In genomic region chr20:51462566-51463276, GRCh38 we compare ENCODE assay signal across 10 cellular contexts.
DNase-seq lines count a peak whose midpoint lies in the region; ATAC-seq lines count a peak whose summit lies in the region.
"Had no signal": no experiment of that assay in that cellular context is flagged by ENCODE, and none has a peak within 500 bp of the region (broad histone marks: within the 10 kb centered on the region; RNA-seq: fewer than 3 reads in every experiment).

No MANE protein-coding gene starts in this region.

- DNase-seq in activated effector memory CD4-positive, alpha-beta T cell treated with anti-CD3 and anti-CD28 coated beads, Interleukin-2, amount 50 U/mL, for 16 hours: peak; percentile 39
- DNase-seq in activated effector memory CD4-positive, alpha-beta T cell treated with Interleukin-2 at 50 U/mL for 16 hours: no peak
- DNase-seq in fibroblast of peridontal ligament (ENCODE audit: extremely low read depth) (peak; percentile 81), SW 1271 (lab: John Stamatoyannopoulos, UW) (no peak), OCI-M2 (lab: John Stamatoyannopoulos, UW; ENCODE audit: unreplicated experiment) (no peak)
- DNase-seq in natural killer cell treated with Interleukin-12 subunit alpha and Interleukin-12 subunit beta and Interleukin-15 and Interleukin-18, amount 100 ng/mL, for 72 hours (ENCODE audit: low spot score): no peak
- DNase-seq in stimulated activated CD4-positive, alpha-beta T cell treated with anti-CD3 and anti-CD28 coated beads, Interleukin-4, amount 100 ng/mL, for 24 hours: no peak
- DNase-seq: glutamatergic neuron, NCI-H1048 had no signal

- H3K27ac Mint-ChIP-seq in natural killer cell treated with Interleukin-12 subunit alpha and Interleukin-12 subunit beta and Interleukin-15 and Interleukin-18, amount 100 ng/mL, for 72 hours: peak overlapping the region; percentile 80 to 92

- no peak for ATAC-seq in natural killer cell treated with Interleukin-12 subunit alpha and Interleukin-12 subunit beta and Interleukin-15 and Interleukin-18, amount 100 ng/mL, for 72 hours
- no peak for ATAC-seq in GM21723 (IDR thresholded peaks at IDR 0.05; ENCODE audit: unreplicated experiment)

- H3K9me3 Mint-ChIP-seq in natural killer cell treated with Interleukin-12 subunit alpha and Interleukin-12 subunit beta and Interleukin-15 and Interleukin-18, amount 100 ng/mL, for 72 hours: no peaks in the 10 kb centered on the region

- no peak overlapping the region for H3K4me3 Mint-ChIP-seq in natural killer cell treated with Interleukin-12 subunit alpha and Interleukin-12 subunit beta and Interleukin-15 and Interleukin-18, amount 100 ng/mL, for 72 hours

- peaks cover 19% of the 10 kb centered on the region for H3K36me3 Mint-ChIP-seq in natural killer cell treated with Interleukin-12 subunit alpha and Interleukin-12 subunit beta and Interleukin-15 and Interleukin-18, amount 100 ng/mL, for 72 hours

- H3K4me1 Mint-ChIP-seq in natural killer cell treated with Interleukin-12 subunit alpha and Interleukin-12 subunit beta and Interleukin-15 and Interleukin-18, amount 100 ng/mL, for 72 hours (ENCODE audit: low read depth in 2 of 2): peaks cover 28% of the 10 kb centered on the region in 2 donors

- H3K27me3 Mint-ChIP-seq in natural killer cell treated with Interleukin-12 subunit alpha and Interleukin-12 subunit beta and Interleukin-15 and Interleukin-18, amount 100 ng/mL, for 72 hours: no peaks in the 10 kb centered on the region

Comparison
In these comparisons a context has a peak if more than half of its experiments do, and no peak if none do; other contexts are left out.
1. DNase-seq: peak in activated effector memory CD4-positive, alpha-beta T cell treated with anti-CD3 and anti-CD28 coated beads, Interleukin-2, amount 50 U/mL, for 16 hours (single experiment) and fibroblast of peridontal ligament (single experiment); none in activated effector memory CD4-positive, alpha-beta T cell treated with Interleukin-2 at 50 U/mL for 16 hours (single experiment), natural killer cell treated with Interleukin-12 subunit alpha and Interleukin-12 subunit beta and Interleukin-15 and Interleukin-18, amount 100 ng/mL, for 72 hours (single experiment), SW 1271 (0 of 2), stimulated activated CD4-positive, alpha-beta T cell treated with anti-CD3 and anti-CD28 coated beads, Interleukin-4, amount 100 ng/mL, for 24 hours (single experiment) and OCI-M2 (single experiment).